In the genomic region with DNA sequence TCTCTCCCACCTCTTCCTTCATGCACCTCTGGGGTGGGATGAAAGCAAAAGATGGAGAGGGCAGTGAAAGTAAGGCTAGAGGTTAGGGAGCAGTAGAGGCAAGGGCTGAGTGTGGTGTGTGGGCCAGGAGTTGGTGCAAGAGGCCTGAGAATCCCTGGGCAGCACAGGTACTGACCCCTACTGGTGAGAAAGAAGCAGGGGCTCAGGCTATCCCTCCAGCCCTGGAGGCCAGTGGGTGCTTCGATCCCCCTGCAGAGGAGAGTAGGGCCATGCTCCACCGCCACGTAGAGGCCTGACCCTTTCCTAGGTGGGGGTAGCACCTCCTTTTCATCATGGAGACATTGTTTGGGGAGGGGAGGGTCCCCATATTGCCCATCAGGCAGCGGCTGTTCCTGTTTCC, we compare ENCODE assay signal across 9 cellular contexts. TPM values are rescaled to one million over a fixed set of nuclear protein-coding genes. Genes with fewer than 3 reads are reported as not detected.
DNase-seq lines count a peak whose midpoint lies in the region; ATAC-seq and TF ChIP-seq lines count a peak whose summit lies in the region.
"Had no signal": no experiment of that assay in that cellular context is flagged by ENCODE, and none has a peak within 500 bp of the region (broad histone marks: within the 10 kb centered on the region; RNA-seq: fewer than 3 reads in every experiment).

No MANE protein-coding gene starts in this region.

- peak; percentile 51 for ATAC-seq in HG03066 (IDR thresholded peaks at IDR 0.05; ENCODE audit: low read depth, unreplicated experiment)

- peak; percentile 32 for TF ChIP-seq CTCF in WI38 (IDR thresholded peaks at IDR 0.05; ENCODE audit: low read depth, low read length)

- no peak overlapping the region for H3K4me3 ChIP-seq in WI38 (ENCODE audit: low read depth, low read length)
- H3K4me3 ChIP-seq: A549 had no signal

- DNase-seq in DMS53 (lab: John Stamatoyannopoulos, UW) (peak; percentile 45), DMS53 treated with DMSO at 0.1 percent for 48 hours (lab: John Stamatoyannopoulos, UW; ENCODE audit: unreplicated experiment) (no peak), renal cortical epithelial cell (ENCODE audit: low read depth) (peak; percentile 13), HuH-7 (ENCODE audit: low spot score) (no peak)
- DNase-seq in activated effector memory CD4-positive, alpha-beta T cell treated with anti-CD3 and anti-CD28 coated beads, Interleukin-2, amount 50 U/mL, for 16 hours: no peak
- DNase-seq in stimulated activated CD4-positive, alpha-beta T cell treated with anti-CD3 and anti-CD28 coated beads, Interleukin-12 subunit alpha, Interleukin-12 subunit beta, amount 100 ng/mL, for 4 hours: no peak

RNA-seq across cellular contexts. Expression of a gene that starts 9.8 kb away (rescaled TPM):
- total RNA-seq in renal cortical epithelial cell: 12.5 and 108 TPM in 2 replicates

RNA-seq across cellular contexts. Expression of a gene that starts 21.2 kb away (rescaled TPM):
- total RNA-seq in renal cortical epithelial cell: not detected in 2 replicates

RNA-seq across cellular contexts. Expression of a gene that starts 30.5 kb away (rescaled TPM):
- total RNA-seq in renal cortical epithelial cell: 6.8 and 46.5 TPM in 2 replicates

RNA-seq across cellular contexts. Expression of a gene that starts 37.2 kb away (rescaled TPM):
- not detected in 2 replicates for total RNA-seq in renal cortical epithelial cell

RNA-seq across cellular contexts. Expression of a gene that starts 40.7 kb away (rescaled TPM):
- not detected in 2 replicates for total RNA-seq in renal cortical epithelial cell

Comparison
In these comparisons a context has a peak if more than half of its experiments do, and no peak if none do; other contexts are left out.
1. DNase-seq: peak in DMS53 (single experiment) and renal cortical epithelial cell (single experiment); none in DMS53 treated with DMSO at 0.1 percent for 48 hours (single experiment), activated effector memory CD4-positive, alpha-beta T cell treated with anti-CD3 and anti-CD28 coated beads, Interleukin-2, amount 50 U/mL, for 16 hours (single experiment), stimulated activated CD4-positive, alpha-beta T cell treated with anti-CD3 and anti-CD28 coated beads, Interleukin-12 subunit alpha, Interleukin-12 subunit beta, amount 100 ng/mL, for 4 hours (single experiment) and HuH-7 (single experiment).